8 cellular contexts compared by ENCODE assay signal in the genomic region with DNA sequence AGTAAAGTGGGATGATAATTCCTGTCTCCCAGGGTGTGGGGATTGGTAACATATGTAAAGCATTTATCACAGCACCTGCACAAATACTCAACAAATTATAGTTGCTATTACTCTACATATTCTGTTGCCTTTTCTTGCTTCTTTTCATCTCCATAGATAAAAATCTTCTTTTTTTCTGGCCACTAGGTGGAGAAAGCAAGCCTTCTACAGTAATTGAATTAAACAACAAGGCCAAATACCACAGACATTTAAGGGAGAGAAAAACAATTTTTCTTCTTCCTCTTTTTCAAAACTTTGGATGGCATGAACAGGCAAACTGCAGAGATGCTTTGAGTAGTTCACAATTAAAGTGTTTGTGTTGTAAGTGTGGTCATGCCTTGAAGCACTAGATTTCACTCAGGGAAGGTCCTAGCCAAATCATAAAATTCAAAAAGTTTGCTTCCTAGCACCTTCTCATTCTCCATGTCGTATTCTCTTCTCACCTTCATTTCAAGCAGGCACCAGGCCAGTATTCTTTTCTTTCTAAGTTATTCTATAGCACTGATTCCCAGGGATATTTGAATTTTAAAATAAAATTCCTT.
A peak's percentile ranks its signal among the peaks of the same experiment; 100 is the strongest.
DNase-seq lines count a peak whose midpoint lies in the region; ATAC-seq and TF ChIP-seq lines count a peak whose summit lies in the region.

No MANE protein-coding gene starts in this region.

- H3K36me3 ChIP-seq in DOHH2 (ENCODE audit: control insufficient read depth, low read length) (no peaks in the 10 kb centered on the region), MG63 (no peaks in the 10 kb centered on the region)

- H3K9me2 ChIP-seq in DOHH2 (replicated peaks; ENCODE audit: control insufficient read depth, low read length), result no peaks in the 10 kb centered on the region

- H3K4me1 ChIP-seq in DOHH2 (ENCODE audit: control insufficient read depth, low read length), result no peaks in the 10 kb centered on the region

- no peaks in the 10 kb centered on the region for H3F3A ChIP-seq in DOHH2 (ENCODE audit: control insufficient read depth, insufficient read depth)

- no peak overlapping the region for H3K27ac Mint-ChIP-seq in osteocyte (ENCODE audit: unreplicated experiment)

- ATAC-seq in GM19023 (IDR thresholded peaks at IDR 0.05; ENCODE audit: unreplicated experiment) (no peak), HG03139 (IDR thresholded peaks at IDR 0.05; ENCODE audit: unreplicated experiment) (no peak)

- no peak overlapping the region for H3K4me3 Mint-ChIP-seq in osteocyte (ENCODE audit: unreplicated experiment)

- DNase-seq in HT-29 (ENCODE audit: low spot score) (peak; percentile 48), RPMI8226 (peak; percentile 29), fibroblast of gingiva (ENCODE audit: low read depth) (peak; percentile 35), osteocyte (ENCODE audit: extremely low spot score, unreplicated experiment) (no peak), MG63 (no peak)

- peak; percentile 69 for TF ChIP-seq CTCF in DOHH2 (IDR thresholded peaks at IDR 0.05; ENCODE audit: low read depth, low read length, poor library complexity, severe bottlenecking)
- TF ChIP-seq CTCF in osteocyte (IDR thresholded peaks at IDR 0.05), result peak; percentile 72

- H3K27me3 ChIP-seq in DOHH2 (ENCODE audit: control insufficient read depth, low read length), result peaks cover 5% of the 10 kb centered on the region; the same call in 1 of the 2 replicates
- no peaks in the 10 kb centered on the region for H3K27me3 ChIP-seq in MG63

- H3K4me2 ChIP-seq in DOHH2 (ENCODE audit: low read length), result no peak overlapping the region

- no peaks in the 10 kb centered on the region for H3K9me3 Mint-ChIP-seq in osteocyte (ENCODE audit: unreplicated experiment)

- H3K36me3 Mint-ChIP-seq in osteocyte (ENCODE audit: unreplicated experiment), result no peaks in the 10 kb centered on the region

- H3K4me3 ChIP-seq in DOHH2 (ENCODE audit: low read length) (no peak overlapping the region), MG63 (no peak overlapping the region)

- H4K20me1 ChIP-seq in DOHH2 (ENCODE audit: control insufficient read depth, insufficient read depth, low read depth, low read length), result no peaks in the 10 kb centered on the region

- no peaks in the 10 kb centered on the region for H3K79me2 ChIP-seq in DOHH2 (ENCODE audit: control insufficient read depth, low read length)

- no peaks in the 10 kb centered on the region for H3K9me3 ChIP-seq in DOHH2 (ENCODE audit: control insufficient read depth, insufficient read depth, low read length)
- no peaks in the 10 kb centered on the region for H3K9me3 ChIP-seq in MG63

- H3K4me1 Mint-ChIP-seq in osteocyte (ENCODE audit: unreplicated experiment), result peaks cover 10% of the 10 kb centered on the region

- no peaks in the 10 kb centered on the region for H3K27me3 Mint-ChIP-seq in osteocyte (ENCODE audit: unreplicated experiment)

- no peak overlapping the region for H3K27ac ChIP-seq in DOHH2 (ENCODE audit: low read depth, low read length)

Comparison
In these comparisons a context has a peak if more than half of its experiments do, and no peak if none do; other contexts are left out.
1. DNase-seq: peak in HT-29 (single experiment), RPMI8226 (single experiment) and fibroblast of gingiva (single experiment); none in osteocyte (single experiment) and MG63 (single experiment).